In genomic region chr20:46705378-46705729, GRCh38 we compare ENCODE assay signal across 22 cellular contexts. TPM values are rescaled to one million over a fixed set of nuclear protein-coding genes. Genes with fewer than 3 reads are reported as not detected.
A peak's percentile ranks its signal among the peaks of the same experiment; 100 is the strongest.
DNase-seq lines count a peak whose midpoint lies in the region; ATAC-seq and TF ChIP-seq lines count a peak whose summit lies in the region.
"Had no signal": no experiment of that assay in that cellular context is flagged by ENCODE, and none has a peak within 500 bp of the region (broad histone marks: within the 10 kb centered on the region; RNA-seq: fewer than 3 reads in every experiment).

No MANE protein-coding gene starts in this region.

- 45 to 72% methylated on average over 3 to 4 of the region's 4 CpGs for WGBS in esophagus squamous epithelium, 2 donors

- no peak for ATAC-seq in GM21423 (IDR thresholded peaks at IDR 0.05; ENCODE audit: unreplicated experiment)
- ATAC-seq: left cardiac atrium had no signal

- H3K4me3 ChIP-seq in esophagus squamous epithelium = no peak overlapping the region
- H3K4me3 ChIP-seq in vagina = no peak overlapping the region
- H3K4me3 ChIP-seq: BLaER1 treated with 17β-estradiol and CSF1 and Interleukin-3, amounts not matched to agents 10 nM and 100 nM; HAP-1; psoas muscle had no signal

- H3K9me3 ChIP-seq in esophagus squamous epithelium (no peaks in the 10 kb centered on the region), vagina (no peaks in the 10 kb centered on the region)
- H3K9me3 ChIP-seq: HAP-1, psoas muscle had no signal

- DNase-seq in GM03348 (ENCODE audit: low spot score) (peak; percentile 78), esophagus squamous epithelium (lab: John Stamatoyannopoulos, UW) (no peak), myocyte (ENCODE audit: low read depth) (peak; percentile 43), vagina (ENCODE audit: extremely low spot score in 2 of 2) (no peak), T-helper 2 cell (no peak)
- DNase-seq in activated naive CD4-positive, alpha-beta T cell treated with Interleukin-2 at 50 U/mL for 16 hours = no peak
- DNase-seq: activated CD4-positive, alpha-beta T cell treated with anti-CD3 and anti-CD28 coated beads, Interleukin-2, amount 50 U/mL, for 48 hours; activated naive CD4-positive, alpha-beta T cell treated with anti-CD3 and anti-CD28 coated beads, Interleukin-2, amount 10 ng/mL, durations not matched to agents 7 days and 5 days; activated T-cell treated with anti-CD3 and anti-CD28 coated beads, Interleukin-2, amount 50 U/mL, for 1 hour; left cardiac atrium; NCI-H1436; NCI-H774; psoas muscle; SHP77 treated with DMSO at 0.1 percent for 48 hours; stimulated activated CD8-positive, alpha-beta memory T cell treated with anti-CD3 and anti-CD28 coated beads, Interleukin-4, amount 100 ng/mL, for 48 hours; T-helper 1 cell had no signal

- TF ChIP-seq CTCF in esophagus squamous epithelium (IDR thresholded peaks at IDR 0.05) (no peak), vagina (IDR thresholded peaks at IDR 0.05) (no peak)

- H3K36me3 ChIP-seq in esophagus squamous epithelium (no peaks in the 10 kb centered on the region), vagina (no peaks in the 10 kb centered on the region)
- H3K36me3 ChIP-seq: BLaER1 treated with 17β-estradiol and CSF1 and Interleukin-3, amounts not matched to agents 10 nM and 100 nM; HAP-1 had no signal

- H3K4me1 ChIP-seq in esophagus squamous epithelium (peaks cover 9 to 24% (median 11%) of the 10 kb centered on the region in 3 donors), vagina (peaks cover 24% of the 10 kb centered on the region)
- H3K4me1 ChIP-seq: HAP-1, psoas muscle had no signal

- TF ChIP-seq POLR2A in esophagus squamous epithelium (IDR thresholded peaks at IDR 0.05) (no peak), vagina (IDR thresholded peaks at IDR 0.05) (peak in 1 of 2 donors; percentile 7)

- H3K27ac ChIP-seq in esophagus squamous epithelium (peak overlapping the region; percentile 8 to 82 (median 42)), vagina (peak overlapping the region; percentile 74)
- H3K27ac ChIP-seq: BLaER1 treated with 17β-estradiol and CSF1 and Interleukin-3, amounts not matched to agents 10 nM and 100 nM; psoas muscle; VCaP had no signal

- H3K27me3 ChIP-seq in esophagus squamous epithelium (peaks cover 0 to 10% (median 0%) of the 10 kb centered on the region in 4 donors), vagina (no peaks in the 10 kb centered on the region)

- intact Hi-C loops in esophagus squamous epithelium (cut with DNase I) (no loop called here), vagina (cut with DNase I) (no loop called here)

RNA-seq across cellular contexts. Expression of gene SLC2A10, which starts 4.1 kb away (rescaled TPM):
- total RNA-seq in esophagus squamous epithelium (1 to 10 TPM; 3.1 to 6.7 (median 5.4) TPM), myocyte (25.7 and 25.9 TPM in 2 replicates), vagina (21.6 TPM)
- 16.1 TPM for polyA plus RNA-seq in myocyte (2012)
- polyA plus RNA-seq: neural cell had no signal

RNA-seq across cellular contexts. Expression of gene TP53RK, which starts 16.1 kb away (rescaled TPM):
- total RNA-seq in esophagus squamous epithelium (10 to 100 TPM; 14.3 to 20.2 (median 17.1) TPM), myocyte (26.5 and 32.3 TPM in 2 replicates), vagina (27.7 TPM)
- polyA plus RNA-seq in myocyte (2012) = 9.7 TPM

RNA-seq across cellular contexts. Expression of gene SLC13A3, which starts 54.1 kb away (rescaled TPM):
- total RNA-seq in esophagus squamous epithelium = 1 to 10 TPM in 2 of 4 donors, under 1 TPM in 2; 0.34 to 1.5 (median 1.0) TPM
- 0.36 and 0.59 TPM in 2 replicates for total RNA-seq in myocyte
- 0.64 TPM for polyA plus RNA-seq in myocyte (2012)
- 1.2 TPM for total RNA-seq in vagina
- total RNA-seq: M059J had no signal

Comparison
In these comparisons a context has a peak if more than half of its experiments do, and no peak if none do; other contexts are left out.
1. DNase-seq: peak in GM03348 (single experiment) and myocyte (single experiment); none in esophagus squamous epithelium (single experiment), vagina (0 of 2), T-helper 2 cell (0 of 5) and activated naive CD4-positive, alpha-beta T cell treated with Interleukin-2 at 50 U/mL for 16 hours (single experiment).